Comparison of ENCODE assay signal across 38 cellular contexts in genomic region chrX:53291596-53291995, GRCh38.
"Had no signal": no experiment of that assay in that cellular context is flagged by ENCODE, and none has a peak within 500 bp of the region (broad histone marks: within the 10 kb centered on the region; RNA-seq: fewer than 3 reads in every experiment).

No MANE protein-coding gene starts in this region.

- H3K27ac Mint-ChIP-seq: activated B cell treated with CpG ODN at 0.5 μM for 24 hours; activated CD4-positive, alpha-beta memory T cell treated with anti-CD3 and anti-CD28 coated beads for 36 hours; activated CD4-positive, alpha-beta T cell treated with anti-CD3 and anti-CD28 coated beads, Interleukin-2, amount 10 ng/mL, durations not matched to agents 24 days and 14 days; activated CD8-positive, alpha-beta T cell treated with anti-CD3 and anti-CD28 coated beads for 36 hours; activated naive CD4-positive, alpha-beta T cell treated with anti-CD3 and anti-CD28 coated beads, Interleukin-2, amount 10 ng/mL, durations not matched to agents 7 days and 5 days; activated naive CD4-positive, alpha-beta T cell treated with anti-CD3 and anti-CD28 coated beads, Interleukin-2, amount 50 U/mL, for 24 hours; activated naive CD8-positive, alpha-beta T cell; activated naive CD8-positive, alpha-beta T cell treated with anti-CD3 and anti-CD28 coated beads, Interleukin-2, amount 10 ng/mL, durations not matched to agents 7 days and 5 days; activated naive CD8-positive, alpha-beta T cell treated with anti-CD3 and anti-CD28 coated beads, Interleukin-2, amount 50 U/mL, for 24 hours; activated T-cell treated with anti-CD3 and anti-CD28 coated beads, Interleukin-2, amount 50 U/mL, for 72 hours; activated T-helper 1 cell treated with anti-CD3 and anti-CD28 coated beads, Interleukin-12 subunit alpha, Interleukin-12 subunit beta, Interleukin-2, Interleukin-4 antibody, amounts not matched to agents 30 ng/mL and 10 ng/mL and 1 ng/mL, durations not matched to agents 14 hours and 24 hours and 36 hours; activated T-helper 17 cell treated with anti-CD3 and anti-CD28 coated beads, Interleukin-2, amount 50 U/mL, for 72 hours; T-helper 1 cell treated with Interleukin-12 subunit alpha and Interleukin-12 subunit beta and Interleukin-4 antibody, amounts not matched to agents 30 μg/mL and 1 μg/mL, for 36 hours; T-helper 2 cell treated with Interferon-gamma antibody and Interleukin-4, amounts not matched to agents 5 μg/mL and 100 μg/mL, for 36 hours had no signal

- H3K27me3 Mint-ChIP-seq: activated B cell treated with CpG ODN at 0.5 μM for 24 hours; activated CD4-positive, alpha-beta memory T cell treated with anti-CD3 and anti-CD28 coated beads for 36 hours; activated CD4-positive, alpha-beta T cell treated with anti-CD3 and anti-CD28 coated beads, Interleukin-2, amount 10 ng/mL, durations not matched to agents 24 days and 14 days; activated CD8-positive, alpha-beta T cell treated with anti-CD3 and anti-CD28 coated beads for 36 hours; activated naive CD4-positive, alpha-beta T cell treated with anti-CD3 and anti-CD28 coated beads, Interleukin-2, amount 10 ng/mL, durations not matched to agents 7 days and 5 days; activated naive CD4-positive, alpha-beta T cell treated with anti-CD3 and anti-CD28 coated beads, Interleukin-2, amount 50 U/mL, for 24 hours; activated naive CD8-positive, alpha-beta T cell; activated naive CD8-positive, alpha-beta T cell treated with anti-CD3 and anti-CD28 coated beads, Interleukin-2, amount 10 ng/mL, durations not matched to agents 7 days and 5 days; activated naive CD8-positive, alpha-beta T cell treated with anti-CD3 and anti-CD28 coated beads, Interleukin-2, amount 50 U/mL, for 24 hours; activated T-helper 17 cell treated with anti-CD3 and anti-CD28 coated beads, Interleukin-2, amount 50 U/mL, for 72 hours; central memory CD8-positive, alpha-beta T cell had no signal

- H3K4me3 ChIP-seq: body of pancreas, breast epithelium had no signal

- H3K27me3 ChIP-seq: body of pancreas, brain microvascular endothelial cell had no signal

- H3K36me3 ChIP-seq: brain microvascular endothelial cell, breast epithelium had no signal

- H3K27ac ChIP-seq: body of pancreas, brain microvascular endothelial cell, breast epithelium, VCaP had no signal

- H3K9me3 ChIP-seq: body of pancreas, breast epithelium had no signal

- H3K4me1 ChIP-seq: breast epithelium had no signal

- H3K4me3 Mint-ChIP-seq: activated B cell treated with CpG ODN at 0.5 μM for 24 hours; activated CD4-positive, alpha-beta memory T cell treated with anti-CD3 and anti-CD28 coated beads for 36 hours; activated CD4-positive, alpha-beta T cell treated with anti-CD3 and anti-CD28 coated beads, Interleukin-2, amount 10 ng/mL, durations not matched to agents 24 days and 14 days; activated CD8-positive, alpha-beta T cell treated with anti-CD3 and anti-CD28 coated beads for 36 hours; activated naive CD4-positive, alpha-beta T cell treated with anti-CD3 and anti-CD28 coated beads, Interleukin-2, amount 10 ng/mL, durations not matched to agents 7 days and 5 days; activated naive CD4-positive, alpha-beta T cell treated with anti-CD3 and anti-CD28 coated beads, Interleukin-2, amount 50 U/mL, for 24 hours; activated naive CD8-positive, alpha-beta T cell; activated naive CD8-positive, alpha-beta T cell treated with anti-CD3 and anti-CD28 coated beads, Interleukin-2, amount 10 ng/mL, durations not matched to agents 7 days and 5 days; activated naive CD8-positive, alpha-beta T cell treated with anti-CD3 and anti-CD28 coated beads, Interleukin-2, amount 50 U/mL, for 24 hours; activated T-cell treated with anti-CD3 and anti-CD28 coated beads, Interleukin-2, amount 50 U/mL, for 4 hours; activated T-cell treated with anti-CD3 and anti-CD28 coated beads, Interleukin-2, amount 50 U/mL, for 72 hours; activated T-helper 1 cell treated with anti-CD3 and anti-CD28 coated beads, Interleukin-12 subunit alpha, Interleukin-12 subunit beta, Interleukin-2, Interleukin-4 antibody, amounts not matched to agents 30 ng/mL and 10 ng/mL and 1 ng/mL, durations not matched to agents 14 hours and 24 hours and 36 hours; activated T-helper 17 cell treated with anti-CD3 and anti-CD28 coated beads, Interleukin-2, amount 50 U/mL, for 72 hours; central memory CD8-positive, alpha-beta T cell; T-helper 1 cell treated with Interleukin-12 subunit alpha and Interleukin-12 subunit beta and Interleukin-4 antibody, amounts not matched to agents 30 μg/mL and 1 μg/mL, for 36 hours; T-helper 2 cell treated with Interferon-gamma antibody and Interleukin-4, amounts not matched to agents 5 μg/mL and 100 μg/mL, for 36 hours had no signal

- DNase-seq: activated B cell treated with CpG ODN at 0.5 μM for 24 hours; activated CD4-positive, alpha-beta memory T cell treated with anti-CD3 and anti-CD28 coated beads for 36 hours; activated CD4-positive, alpha-beta T cell treated with anti-CD3 and anti-CD28 coated beads for 4 hours; activated CD4-positive, alpha-beta T cell treated with anti-CD3 and anti-CD28 coated beads, Interleukin-2, amount 10 ng/mL, durations not matched to agents 24 days and 14 days; activated CD4-positive, alpha-beta T cell treated with anti-CD3 and anti-CD28 coated beads, Interleukin-2, amount 50 U/mL, for 1 hour; activated CD4-positive, alpha-beta T cell treated with anti-CD3 and anti-CD28 coated beads, Interleukin-2, amount 50 U/mL, for 4 hours; activated CD4-positive, CD25-positive, alpha-beta regulatory T cell treated with anti-CD3 and anti-CD28 coated beads, Interleukin-2, amount 50 U/mL, for 72 hours; activated CD8-positive, alpha-beta memory T cell treated with anti-CD3 and anti-CD28 coated beads, Interleukin-2, amount 50 U/mL, for 4 hours; activated CD8-positive, alpha-beta T cell treated with anti-CD3 and anti-CD28 coated beads for 36 hours; activated effector memory CD4-positive, alpha-beta T cell treated with anti-CD3 and anti-CD28 coated beads, Interleukin-2, amount 50 U/mL, for 16 hours; activated naive CD4-positive, alpha-beta T cell treated with anti-CD3 and anti-CD28 coated beads, Interleukin-2, amount 10 ng/mL, durations not matched to agents 7 days and 5 days; activated naive CD4-positive, alpha-beta T cell treated with Interleukin-2 at 50 U/mL for 16 hours; activated naive CD8-positive, alpha-beta T cell treated with anti-CD3 and anti-CD28 coated beads, Interleukin-2, amount 10 ng/mL, durations not matched to agents 7 days and 5 days; activated naive CD8-positive, alpha-beta T cell treated with anti-CD3 and anti-CD28 coated beads, Interleukin-2, amount 50 U/mL, for 24 hours; activated T-cell treated with anti-CD3 and anti-CD28 coated beads for 4 hours; activated T-cell treated with anti-CD3 and anti-CD28 coated beads, Interleukin-2, amount 50 U/mL, for 1 hour; activated T-cell treated with anti-CD3 and anti-CD28 coated beads, Interleukin-2, amount 50 U/mL, for 4 hours; activated T-cell treated with anti-CD3 and anti-CD28 coated beads, Interleukin-2, amount 50 U/mL, for 72 hours; amygdala; aorta; body of pancreas; brain microvascular endothelial cell; caudate nucleus; SW 1271; T-helper 1 cell; T-helper 2 cell; T-helper 9 cell had no signal

- FAIRE-seq: astrocyte, TTC549 had no signal

- H3K36me3 Mint-ChIP-seq: activated CD4-positive, alpha-beta memory T cell treated with anti-CD3 and anti-CD28 coated beads for 36 hours; activated naive CD4-positive, alpha-beta T cell treated with anti-CD3 and anti-CD28 coated beads, Interleukin-2, amount 10 ng/mL, durations not matched to agents 7 days and 5 days; activated naive CD4-positive, alpha-beta T cell treated with anti-CD3 and anti-CD28 coated beads, Interleukin-2, amount 50 U/mL, for 24 hours; activated naive CD8-positive, alpha-beta T cell; activated naive CD8-positive, alpha-beta T cell treated with anti-CD3 and anti-CD28 coated beads, Interleukin-2, amount 10 ng/mL, durations not matched to agents 7 days and 5 days had no signal

- H3K9me3 Mint-ChIP-seq: activated B cell treated with CpG ODN at 0.5 μM for 24 hours; activated CD4-positive, alpha-beta memory T cell treated with anti-CD3 and anti-CD28 coated beads for 36 hours; activated CD4-positive, alpha-beta T cell treated with anti-CD3 and anti-CD28 coated beads, Interleukin-2, amount 10 ng/mL, durations not matched to agents 24 days and 14 days; activated CD8-positive, alpha-beta T cell treated with anti-CD3 and anti-CD28 coated beads for 36 hours; activated naive CD4-positive, alpha-beta T cell treated with anti-CD3 and anti-CD28 coated beads, Interleukin-2, amount 10 ng/mL, durations not matched to agents 7 days and 5 days; activated naive CD4-positive, alpha-beta T cell treated with anti-CD3 and anti-CD28 coated beads, Interleukin-2, amount 50 U/mL, for 24 hours; activated naive CD8-positive, alpha-beta T cell treated with anti-CD3 and anti-CD28 coated beads, Interleukin-2, amount 10 ng/mL, durations not matched to agents 7 days and 5 days; activated naive CD8-positive, alpha-beta T cell treated with anti-CD3 and anti-CD28 coated beads, Interleukin-2, amount 50 U/mL, for 24 hours; activated T-cell treated with anti-CD3 and anti-CD28 coated beads, Interleukin-2, amount 50 U/mL, for 4 hours; activated T-cell treated with anti-CD3 and anti-CD28 coated beads, Interleukin-2, amount 50 U/mL, for 72 hours; activated T-helper 1 cell treated with anti-CD3 and anti-CD28 coated beads, Interleukin-12 subunit alpha, Interleukin-12 subunit beta, Interleukin-2, Interleukin-4 antibody, amounts not matched to agents 30 ng/mL and 10 ng/mL and 1 ng/mL, durations not matched to agents 14 hours and 24 hours and 36 hours; activated T-helper 17 cell treated with anti-CD3 and anti-CD28 coated beads, Interleukin-2, amount 50 U/mL, for 72 hours; central memory CD8-positive, alpha-beta T cell; T-helper 1 cell treated with Interleukin-12 subunit alpha and Interleukin-12 subunit beta and Interleukin-4 antibody, amounts not matched to agents 30 μg/mL and 1 μg/mL, for 36 hours; T-helper 2 cell treated with Interferon-gamma antibody and Interleukin-4, amounts not matched to agents 5 μg/mL and 100 μg/mL, for 36 hours had no signal

- ATAC-seq: activated CD8-positive, alpha-beta T cell treated with anti-CD3 and anti-CD28 coated beads for 36 hours; activated naive CD8-positive, alpha-beta T cell treated with anti-CD3 and anti-CD28 coated beads, Interleukin-2, amount 50 U/mL, for 24 hours; activated T-cell treated with anti-CD3 and anti-CD28 coated beads, Interleukin-2, amount 50 U/mL, for 4 hours; activated T-cell treated with anti-CD3 and anti-CD28 coated beads, Interleukin-2, amount 50 U/mL, for 72 hours; activated T-helper 17 cell treated with anti-CD3 and anti-CD28 coated beads, Interleukin-2, amount 50 U/mL, for 72 hours; body of pancreas had no signal
